In genomic region chr1:216601427-216601751, GRCh38 we compare ENCODE assay signal across 8 cellular contexts.
A peak's percentile ranks its signal among the peaks of the same experiment; 100 is the strongest.
DNase-seq lines count a peak whose midpoint lies in the region; ATAC-seq, FAIRE-seq and TF ChIP-seq lines count a peak whose summit lies in the region.

No MANE protein-coding gene starts in this region.

- peak overlapping the region; percentile 83 for H2AFZ ChIP-seq in GM12878 (ENCODE audit: control insufficient read depth, low read depth, low read length)

- no peaks in the 10 kb centered on the region for H4K20me1 ChIP-seq in GM12878 (ENCODE audit: control insufficient read depth, insufficient read depth)

- no peaks in the 10 kb centered on the region for H3K4me1 ChIP-seq in GM12878 (ENCODE audit: control insufficient read depth, insufficient read depth, low read length)
- H3K4me1 ChIP-seq in liver (ENCODE audit: control insufficient read depth in 4 of 4, insufficient read depth in 4 of 4, low read length in 3 of 4) = peaks cover 0 to 6% (median 0%) of the 10 kb centered on the region in 4 donors
- no peaks in the 10 kb centered on the region for H3K4me1 ChIP-seq in thoracic aorta (ENCODE audit: control insufficient read depth in 1 of 2, low read depth in 2 of 2)

- 75% methylated on average over 7 of the region's 7 CpGs for WGBS in GM12878 (ENCODE audit: insufficient coverage, insufficient replicate concordance, low lambda C conversion rate, missing lambda C conversion rate)
- WGBS in liver = 4% methylated on average over 7 of the region's 7 CpGs

- CTCF ChIA-PET in GM12878 (lab: Yijun Ruan, JAX) = no interaction called here

- RAD21 ChIA-PET in GM12878 (lab: Charles Lee; ENCODE audit: unreplicated experiment) = no interaction called here

- H3K4me1 Mint-ChIP-seq in activated CD4-positive, alpha-beta T cell treated with anti-CD3 and anti-CD28 coated beads, Interleukin-2, amount 10 ng/mL, durations not matched to agents 24 days and 14 days = peaks cover 3% of the 10 kb centered on the region

- intact Hi-C loops in activated CD4-positive, alpha-beta T cell treated with anti-CD3 and anti-CD28 coated beads, Interleukin-2, amount 10 ng/mL, durations not matched to agents 24 days and 14 days (cut with micrococcal nuclease) = no loop called here
- intact Hi-C loops in GM12878 (cut with micrococcal nuclease; ENCODE audit: unreplicated experiment) = no loop called here

- H3K4me3 ChIP-seq in GM12878 = peak overlapping the region; percentile 52
- H3K4me3 ChIP-seq in liver (ENCODE audit: low read depth in 1 of 3, low read length in 3 of 3) = peak overlapping the region; percentile 66 to 94 (median 90)
- peak overlapping the region; percentile 71 for H3K4me3 ChIP-seq in thoracic aorta

- H3K9me3 Mint-ChIP-seq in activated CD4-positive, alpha-beta T cell treated with anti-CD3 and anti-CD28 coated beads, Interleukin-2, amount 10 ng/mL, durations not matched to agents 24 days and 14 days = no peaks in the 10 kb centered on the region
- peaks cover 0 to 7% of the 10 kb centered on the region in 2 donors for H3K9me3 Mint-ChIP-seq in activated naive CD4-positive, alpha-beta T cell treated with anti-CD3 and anti-CD28 coated beads, Interleukin-2, amount 50 U/mL, for 72 hours

- in situ Hi-C loops in GM12878 (cut with MboI) = no loop called here

- no peaks in the 10 kb centered on the region for H3K9me3 ChIP-seq in GM12878 (replicated peaks; ENCODE audit: control insufficient read depth, insufficient read depth, low read length)
- H3K9me3 ChIP-seq in liver (ENCODE audit: control insufficient read depth in 4 of 4, low read length in 3 of 4) = no peaks in the 10 kb centered on the region
- H3K9me3 ChIP-seq in thoracic aorta = no peaks in the 10 kb centered on the region

- H3K27ac Mint-ChIP-seq in activated CD4-positive, alpha-beta T cell treated with anti-CD3 and anti-CD28 coated beads, Interleukin-2, amount 10 ng/mL, durations not matched to agents 24 days and 14 days = no peak overlapping the region
- H3K27ac Mint-ChIP-seq in activated naive CD4-positive, alpha-beta T cell treated with anti-CD3 and anti-CD28 coated beads, Interleukin-2, amount 50 U/mL, for 72 hours = no peak overlapping the region

- no peak for TF ChIP-seq POLR2A in GM12878 (IDR thresholded peaks at IDR 0.05; ENCODE audit: low read depth, low read length)

- no peak for DNase-seq in activated CD4-positive, alpha-beta T cell treated with anti-CD3 and anti-CD28 coated beads, Interleukin-2, amount 10 ng/mL, durations not matched to agents 24 days and 14 days
- no peak for DNase-seq in activated CD4-positive, alpha-beta T cell treated with anti-CD3 and anti-CD28 coated beads for 4 hours
- DNase-seq in GM12878 (ENCODE audit: low read depth, low spot score) = no peak
- no peak for DNase-seq in thoracic aorta (ENCODE audit: low spot score)
- no peak for DNase-seq in NCI-H146 (lab: John Stamatoyannopoulos, UW)
- DNase-seq in activated naive CD4-positive, alpha-beta T cell treated with anti-CD3 and anti-CD28 coated beads, Interleukin-2, amount 50 U/mL, for 72 hours (ENCODE audit: low spot score in 2 of 2) = no peak

- ATAC-seq in GM12878 (no peak), thoracic aorta (ENCODE audit: insufficient number of reproducible peaks, low FRiP score, low read depth) (no peak), GM19324 (IDR thresholded peaks at IDR 0.05; ENCODE audit: low FRiP score, unreplicated experiment) (no peak)
- ATAC-seq in activated naive CD4-positive, alpha-beta T cell treated with anti-CD3 and anti-CD28 coated beads, Interleukin-2, amount 50 U/mL, for 72 hours = no peak

- peaks cover 23% of the 10 kb centered on the region for H3K27me3 Mint-ChIP-seq in activated CD4-positive, alpha-beta T cell treated with anti-CD3 and anti-CD28 coated beads, Interleukin-2, amount 10 ng/mL, durations not matched to agents 24 days and 14 days

- SMC1A ChIA-PET in GM12878 (lab: Charles Lee; ENCODE audit: uncharacterized antibody, unreplicated experiment) = no interaction called here

- H3K9ac ChIP-seq in GM12878 (ENCODE audit: control insufficient read depth, insufficient read depth, low read length) (no peak overlapping the region; the same call in 1 of the 2 replicates), liver (ENCODE audit: low read depth in 1 of 2, low read length in 2 of 2) (peak overlapping the region; percentile 82 to 88)

- TF ChIP-seq RAD21 in GM12878 (IDR thresholded peaks at IDR 0.05; ENCODE audit: insufficient read depth, low read depth, low read length) (no peak), liver (IDR thresholded peaks at IDR 0.05) (no peak)

- POLR2A ChIA-PET in GM12878 (lab: Charles Lee) = no interaction called here

- H3K36me3 Mint-ChIP-seq in activated CD4-positive, alpha-beta T cell treated with anti-CD3 and anti-CD28 coated beads, Interleukin-2, amount 10 ng/mL, durations not matched to agents 24 days and 14 days (ENCODE audit: low read depth) = no peaks in the 10 kb centered on the region
- H3K36me3 Mint-ChIP-seq in activated naive CD4-positive, alpha-beta T cell treated with anti-CD3 and anti-CD28 coated beads, Interleukin-2, amount 50 U/mL, for 72 hours = no peaks in the 10 kb centered on the region

- no peaks in the 10 kb centered on the region for H3K27me3 ChIP-seq in GM12878 (replicated peaks in 1 of 2; ENCODE audit: control insufficient read depth in 2 of 2, insufficient read depth in 2 of 2, low read length in 1 of 2)
- H3K27me3 ChIP-seq in liver (ENCODE audit: control insufficient read depth in 4 of 4, insufficient read depth in 4 of 4, low read length in 3 of 4) = no peaks in the 10 kb centered on the region
- no peaks in the 10 kb centered on the region for H3K27me3 ChIP-seq in thoracic aorta (replicated peaks; ENCODE audit: insufficient read depth)

- no peak for TF ChIP-seq EP300 in GM12878 (IDR thresholded peaks at IDR 0.05; ENCODE audit: borderline replicate concordance in 1 of 2, control insufficient read depth in 1 of 2, low read depth in 2 of 2, low read length in 2 of 2)

- H3K4me2 ChIP-seq in GM12878 (ENCODE audit: control insufficient read depth, insufficient read depth) = peak overlapping the region; percentile 90

- H3K79me2 ChIP-seq in GM12878 (ENCODE audit: control insufficient read depth, insufficient read depth, low read length) = no peaks in the 10 kb centered on the region

- H3K27ac ChIP-seq in GM12878 (ENCODE audit: control insufficient read depth, insufficient read depth) (no peak overlapping the region), liver (ENCODE audit: low read depth in 1 of 2, low read length in 2 of 2) (peak overlapping the region; percentile 97 to 99), thoracic aorta (peak overlapping the region in 1 of 2 donors; percentile 25)

- TF ChIP-seq CTCF in GM12878 (IDR thresholded peaks at IDR 0.05 in 2 of 3, conservative IDR thresholded peaks at IDR 0.05 in 1 of 3; ENCODE audit: control insufficient read depth in 2 of 3, extremely low read depth in 1 of 3, insufficient read depth in 1 of 3, low read depth in 3 of 3, low read length in 3 of 3) (no peak), liver (IDR thresholded peaks at IDR 0.05; ENCODE audit: low read depth, low read length, missing input control) (no peak), thoracic aorta (IDR thresholded peaks at IDR 0.05) (peak; percentile 3)

- H3K36me3 ChIP-seq in GM12878 (ENCODE audit: control insufficient read depth in 2 of 2, insufficient read depth in 2 of 2, low read length in 1 of 2) (no peaks in the 10 kb centered on the region), liver (ENCODE audit: control insufficient read depth in 4 of 4, insufficient read depth in 3 of 4, low read depth in 1 of 4, low read length in 3 of 4) (no peaks in the 10 kb centered on the region), thoracic aorta (no peaks in the 10 kb centered on the region)

- peak overlapping the region; percentile 62 for H3K4me3 Mint-ChIP-seq in activated CD4-positive, alpha-beta T cell treated with anti-CD3 and anti-CD28 coated beads, Interleukin-2, amount 10 ng/mL, durations not matched to agents 24 days and 14 days

- no TSS peak for BruUV-seq in GM12878 (replicated peaks; lab: Mats Ljungman, UMichigan)

- FAIRE-seq in GM12878 (lab: Jason Lieb, UNC) = no peak

TF ChIP-seq in GM12878, 131 proteins besides CTCF, POLR2A, EP300 and RAD21 (continues in another document):
- no peak for TF ChIP-seq E4F1 (IDR thresholded peaks at IDR 0.05; ENCODE audit: borderline replicate concordance, partially characterized antibody)

TF ChIP-seq in liver, 16 proteins besides CTCF, POLR2A, EP300 and RAD21:
- TF ChIP-seq EGR1 (IDR thresholded peaks at IDR 0.05; ENCODE audit: low read depth in 2 of 2) (no peak), FOXA2 (IDR thresholded peaks at IDR 0.05) (no peak), NR2F2 (IDR thresholded peaks at IDR 0.05) (no peak)
